1 cellular context compared by ENCODE assay signal in genomic region chr12:108313609-108314331, GRCh38.
TF ChIP-seq lines count a peak whose summit lies in the region.

No MANE protein-coding gene starts in this region.

TF ChIP-seq in K562, 482 proteins besides CTCF, POLR2A, EP300 and RAD21 (continued from another document and continues in another):
- no peak for TF ChIP-seq ZNF407 (IDR thresholded peaks at IDR 0.05; ENCODE audit: low read depth)
- no peak for TF ChIP-seq GTF2A2 (tag; IDR thresholded peaks at IDR 0.05)
- no peak for TF ChIP-seq FOS (IDR thresholded peaks at IDR 0.05; ENCODE audit: extremely low read depth, insufficient read length)
- no peak for TF ChIP-seq SRSF9 (IDR thresholded peaks at IDR 0.05; ENCODE audit: borderline replicate concordance, low read depth, low read length)
- TF ChIP-seq ZNF584 (CRISPR knock-in tag; IDR thresholded peaks at IDR 0.05; ENCODE audit: low read depth), result peak; percentile 49; the same call in 1 of the 2 replicates
- TF ChIP-seq HMBOX1 (IDR thresholded peaks at IDR 0.05), result peak; percentile 77
- TF ChIP-seq, protein P1, sequence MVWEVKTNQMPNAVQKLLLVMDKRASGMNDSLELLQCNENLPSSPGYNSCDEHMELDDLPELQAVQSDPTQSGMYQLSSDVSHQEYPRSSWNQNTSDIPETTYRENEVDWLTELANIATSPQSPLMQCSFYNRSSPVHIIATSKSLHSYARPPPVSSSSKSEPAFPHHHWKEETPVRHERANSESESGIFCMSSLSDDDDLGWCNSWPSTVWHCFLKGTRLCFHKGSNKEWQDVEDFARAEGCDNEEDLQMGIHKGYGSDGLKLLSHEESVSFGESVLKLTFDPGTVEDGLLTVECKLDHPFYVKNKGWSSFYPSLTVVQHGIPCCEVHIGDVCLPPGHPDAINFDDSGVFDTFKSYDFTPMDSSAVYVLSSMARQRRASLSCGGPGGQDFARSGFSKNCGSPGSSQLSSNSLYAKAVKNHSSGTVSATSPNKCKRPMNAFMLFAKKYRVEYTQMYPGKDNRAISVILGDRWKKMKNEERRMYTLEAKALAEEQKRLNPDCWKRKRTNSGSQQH (CRISPR knock-in tag; IDR thresholded peaks at IDR 0.05), result no peak
- TF ChIP-seq DNMT1 (IDR thresholded peaks at IDR 0.05), result no peak
- TF ChIP-seq TCF3 (CRISPR knock-in tag; IDR thresholded peaks at IDR 0.05), result peak; percentile 28
- TF ChIP-seq NCOA1 (IDR thresholded peaks at IDR 0.05; ENCODE audit: low read depth), result peak; percentile 45; the same call in 1 of the 2 replicates
- TF ChIP-seq SMAD4 (CRISPR knock-in tag; conservative IDR thresholded peaks at IDR 0.05), result peak; percentile 58; the same call in 1 of the 2 replicates
- peak; percentile 11 to 55; a peak in 1 of 4 replicates for TF ChIP-seq TRIM24 (IDR thresholded peaks at IDR 0.05)
- TF ChIP-seq ZNF140 (CRISPR knock-in tag; IDR thresholded peaks at IDR 0.05), result no peak
- no peak for TF ChIP-seq TAF1 (IDR thresholded peaks at IDR 0.05; ENCODE audit: control insufficient read depth, extremely low read depth, insufficient read depth, low read length, severe bottlenecking)
- TF ChIP-seq DPF2 (IDR thresholded peaks at IDR 0.05), result peak; percentile 64; the same call in 1 of the 2 replicates
- no peak for TF ChIP-seq SRSF1 (IDR thresholded peaks at IDR 0.05; ENCODE audit: low read depth, low read length)
- 0 out of 2 replicates have a peak, but pooled peaks have one; percentile 16 for TF ChIP-seq CXXC5 (CRISPR knock-in tag; IDR thresholded peaks at IDR 0.05)
- TF ChIP-seq RBM22 (IDR thresholded peaks at IDR 0.05; ENCODE audit: low read depth, low read length, poor library complexity, severe bottlenecking), result no peak
- peak in 1 of 2 experiments; percentile 51; a peak in 1 of 4 replicates for TF ChIP-seq ZNF639 (CRISPR knock-in tag; conservative IDR thresholded peaks at IDR 0.05 in 1 of 2, IDR thresholded peaks at IDR 0.05 in 1 of 2)
- no peak for TF ChIP-seq POLR2AphosphoS5 (IDR thresholded peaks at IDR 0.05; ENCODE audit: control insufficient read depth, insufficient read depth, low read depth, low read length)
- no peak for TF ChIP-seq PCBP2 (IDR thresholded peaks at IDR 0.05; ENCODE audit: low read depth, low read length, poor library complexity, severe bottlenecking)
- TF ChIP-seq KLF6 (CRISPR knock-in tag; IDR thresholded peaks at IDR 0.05; ENCODE audit: borderline replicate concordance), result no peak
- TF ChIP-seq EHMT2 (IDR thresholded peaks at IDR 0.05), result 0 out of 2 replicates have a peak, but pooled peaks have one; percentile 20
- TF ChIP-seq SMARCA4 (IDR thresholded peaks at IDR 0.05), result peak; percentile 72
- TF ChIP-seq MTF1 (CRISPR knock-in tag; IDR thresholded peaks at IDR 0.05; ENCODE audit: borderline replicate concordance), result no peak
- no peak for TF ChIP-seq POLR2G (IDR thresholded peaks at IDR 0.05; ENCODE audit: low read depth, low read length)
- TF ChIP-seq FOSL1 (tag; conservative IDR thresholded peaks at IDR 0.05), result peak; percentile 33; the same call in 1 of the 2 replicates
- TF ChIP-seq, protein P2, sequence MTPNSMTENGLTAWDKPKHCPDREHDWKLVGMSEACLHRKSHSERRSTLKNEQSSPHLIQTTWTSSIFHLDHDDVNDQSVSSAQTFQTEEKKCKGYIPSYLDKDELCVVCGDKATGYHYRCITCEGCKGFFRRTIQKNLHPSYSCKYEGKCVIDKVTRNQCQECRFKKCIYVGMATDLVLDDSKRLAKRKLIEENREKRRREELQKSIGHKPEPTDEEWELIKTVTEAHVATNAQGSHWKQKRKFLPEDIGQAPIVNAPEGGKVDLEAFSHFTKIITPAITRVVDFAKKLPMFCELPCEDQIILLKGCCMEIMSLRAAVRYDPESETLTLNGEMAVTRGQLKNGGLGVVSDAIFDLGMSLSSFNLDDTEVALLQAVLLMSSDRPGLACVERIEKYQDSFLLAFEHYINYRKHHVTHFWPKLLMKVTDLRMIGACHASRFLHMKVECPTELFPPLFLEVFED (CRISPR knock-in tag; conservative IDR thresholded peaks at IDR 0.05), result no peak
- TF ChIP-seq MEIS2 (IDR thresholded peaks at IDR 0.05; ENCODE audit: partially characterized antibody), result peak; percentile 29
- no peak for TF ChIP-seq ZNF224 (CRISPR knock-in tag; IDR thresholded peaks at IDR 0.05)
- TF ChIP-seq PHTF2 (CRISPR knock-in tag; IDR thresholded peaks at IDR 0.05), result no peak
- TF ChIP-seq PML (IDR thresholded peaks at IDR 0.05; ENCODE audit: low read length), result no peak
- no peak for TF ChIP-seq ZNF184 (CRISPR knock-in tag; IDR thresholded peaks at IDR 0.05)
- no peak for TF ChIP-seq PCBP1 (IDR thresholded peaks at IDR 0.05; ENCODE audit: low read depth, low read length, poor library complexity, severe bottlenecking)
- TF ChIP-seq SMARCE1 (IDR thresholded peaks at IDR 0.05), result peak; percentile 57; the same call in 1 of the 2 replicates
- TF ChIP-seq RBM25 (IDR thresholded peaks at IDR 0.05; ENCODE audit: low read depth, low read length, severe bottlenecking), result peak; percentile 81
- TF ChIP-seq PHF8 (IDR thresholded peaks at IDR 0.05; ENCODE audit: borderline replicate concordance, low read length), result no peak
- TF ChIP-seq CCAR2 (IDR thresholded peaks at IDR 0.05; ENCODE audit: low read depth, low read length), result no peak
- peak in 1 of 2 experiments; percentile 59; a peak in 1 of 4 replicates for TF ChIP-seq RCOR1 (IDR thresholded peaks at IDR 0.05; ENCODE audit: borderline replicate concordance in 1 of 2, low read depth in 2 of 2, low read length in 2 of 2)
- TF ChIP-seq, protein P3, sequence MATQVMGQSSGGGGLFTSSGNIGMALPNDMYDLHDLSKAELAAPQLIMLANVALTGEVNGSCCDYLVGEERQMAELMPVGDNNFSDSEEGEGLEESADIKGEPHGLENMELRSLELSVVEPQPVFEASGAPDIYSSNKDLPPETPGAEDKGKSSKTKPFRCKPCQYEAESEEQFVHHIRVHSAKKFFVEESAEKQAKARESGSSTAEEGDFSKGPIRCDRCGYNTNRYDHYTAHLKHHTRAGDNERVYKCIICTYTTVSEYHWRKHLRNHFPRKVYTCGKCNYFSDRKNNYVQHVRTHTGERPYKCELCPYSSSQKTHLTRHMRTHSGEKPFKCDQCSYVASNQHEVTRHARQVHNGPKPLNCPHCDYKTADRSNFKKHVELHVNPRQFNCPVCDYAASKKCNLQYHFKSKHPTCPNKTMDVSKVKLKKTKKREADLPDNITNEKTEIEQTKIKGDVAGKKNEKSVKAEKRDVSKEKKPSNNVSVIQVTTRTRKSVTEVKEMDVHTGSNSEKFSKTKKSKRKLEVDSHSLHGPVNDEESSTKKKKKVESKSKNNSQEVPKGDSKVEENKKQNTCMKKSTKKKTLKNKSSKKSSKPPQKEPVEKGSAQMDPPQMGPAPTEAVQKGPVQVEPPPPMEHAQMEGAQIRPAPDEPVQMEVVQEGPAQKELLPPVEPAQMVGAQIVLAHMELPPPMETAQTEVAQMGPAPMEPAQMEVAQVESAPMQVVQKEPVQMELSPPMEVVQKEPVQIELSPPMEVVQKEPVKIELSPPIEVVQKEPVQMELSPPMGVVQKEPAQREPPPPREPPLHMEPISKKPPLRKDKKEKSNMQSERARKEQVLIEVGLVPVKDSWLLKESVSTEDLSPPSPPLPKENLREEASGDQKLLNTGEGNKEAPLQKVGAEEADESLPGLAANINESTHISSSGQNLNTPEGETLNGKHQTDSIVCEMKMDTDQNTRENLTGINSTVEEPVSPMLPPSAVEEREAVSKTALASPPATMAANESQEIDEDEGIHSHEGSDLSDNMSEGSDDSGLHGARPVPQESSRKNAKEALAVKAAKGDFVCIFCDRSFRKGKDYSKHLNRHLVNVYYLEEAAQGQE (CRISPR knock-in tag; IDR thresholded peaks at IDR 0.05; ENCODE audit: low read depth), result no peak
- peak; percentile 98 for TF ChIP-seq SPI1 (IDR thresholded peaks at IDR 0.05; ENCODE audit: borderline replicate concordance, low read depth, low read length)
- TF ChIP-seq PTRF (tag; IDR thresholded peaks at IDR 0.05), result no peak
- no peak for TF ChIP-seq ZNF75A (CRISPR knock-in tag; IDR thresholded peaks at IDR 0.05)
- no peak for TF ChIP-seq YY1 (IDR thresholded peaks at IDR 0.05; ENCODE audit: borderline replicate concordance in 1 of 3, control insufficient read depth in 1 of 3, extremely low read depth in 1 of 3, insufficient read depth in 3 of 3, insufficient read length in 1 of 3, insufficient replicate concordance in 2 of 3, low read depth in 1 of 3, low read length in 2 of 3)
- peak in 1 of 2 experiments; percentile 25; a peak in 1 of 4 replicates for TF ChIP-seq MAZ (CRISPR knock-in tag; conservative IDR thresholded peaks at IDR 0.05 in 1 of 2, IDR thresholded peaks at IDR 0.05 in 1 of 2)
- TF ChIP-seq, protein P4, sequence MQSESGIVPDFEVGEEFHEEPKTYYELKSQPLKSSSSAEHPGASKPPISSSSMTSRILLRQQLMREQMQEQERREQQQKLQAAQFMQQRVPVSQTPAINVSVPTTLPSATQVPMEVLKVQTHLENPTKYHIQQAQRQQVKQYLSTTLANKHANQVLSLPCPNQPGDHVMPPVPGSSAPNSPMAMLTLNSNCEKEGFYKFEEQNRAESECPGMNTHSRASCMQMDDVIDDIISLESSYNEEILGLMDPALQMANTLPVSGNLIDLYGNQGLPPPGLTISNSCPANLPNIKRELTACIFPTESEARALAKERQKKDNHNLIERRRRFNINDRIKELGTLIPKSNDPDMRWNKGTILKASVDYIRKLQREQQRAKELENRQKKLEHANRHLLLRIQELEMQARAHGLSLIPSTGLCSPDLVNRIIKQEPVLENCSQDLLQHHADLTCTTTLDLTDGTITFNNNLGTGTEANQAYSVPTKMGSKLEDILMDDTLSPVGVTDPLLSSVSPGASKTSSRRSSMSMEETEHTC (IDR thresholded peaks at IDR 0.05), result no peak
- 0 out of 2 replicates have a peak, but pooled peaks have one; percentile 25 for TF ChIP-seq MTA3 (IDR thresholded peaks at IDR 0.05; ENCODE audit: borderline replicate concordance)
- TF ChIP-seq NCOA2 (IDR thresholded peaks at IDR 0.05; ENCODE audit: partially characterized antibody in 2 of 2), result no peak
- peak; percentile 92 for TF ChIP-seq ESRRA (IDR thresholded peaks at IDR 0.05; ENCODE audit: borderline replicate concordance, low read depth)
